Comparison of ENCODE assay signal across 1 cellular context in genomic region chr16:69311115-69311532, GRCh38.
A peak's percentile ranks its signal among the peaks of the same experiment; 100 is the strongest.
TF ChIP-seq lines count a peak whose summit lies in the region.

TSS of gene VPS4A (plus strand) at chr16:69311350. CDS start at chr16:69311512, 162 bp downstream.

TF ChIP-seq in HepG2, 621 proteins besides CTCF, POLR2A, EP300 and RAD21 (continued from another document and continues in another):
- TF ChIP-seq ZNF646 (CRISPR knock-in tag; IDR thresholded peaks at IDR 0.05) (no peak), ZBTB49 (CRISPR knock-in tag; IDR thresholded peaks at IDR 0.05; ENCODE audit: borderline replicate concordance) (no peak), NR2F1 (CRISPR knock-in tag; IDR thresholded peaks at IDR 0.05) (peak in 1 of 2 experiments; percentile 26; a peak in 1 of 4 replicates), ZNF839 (CRISPR knock-in tag; IDR thresholded peaks at IDR 0.05; ENCODE audit: borderline replicate concordance) (0 out of 2 replicates have a peak, but pooled peaks have one; percentile 19), ZNF292 (CRISPR knock-in tag; IDR thresholded peaks at IDR 0.05; ENCODE audit: borderline replicate concordance, low read depth) (no peak), BHLHE40 (IDR thresholded peaks at IDR 0.05; ENCODE audit: low read length) (peak; percentile 45; the same call in 1 of the 2 replicates), ZNF670 (CRISPR knock-in tag; IDR thresholded peaks at IDR 0.05; ENCODE audit: borderline replicate concordance) (peak; percentile 32; the same call in 1 of the 2 replicates), KLF12 (CRISPR knock-in tag; IDR thresholded peaks at IDR 0.05; ENCODE audit: borderline replicate concordance) (peak; percentile 45; the same call in 1 of the 2 replicates), SIX4 (CRISPR knock-in tag; IDR thresholded peaks at IDR 0.05) (peak; percentile 78), ATF2 (CRISPR knock-in tag; IDR thresholded peaks at IDR 0.05) (peak; percentile 54), ZFP37 (CRISPR knock-in tag; IDR thresholded peaks at IDR 0.05; ENCODE audit: borderline replicate concordance) (no peak), TCF7L2 (IDR thresholded peaks at IDR 0.05; ENCODE audit: low read depth, low read length) (no peak), ZNF142 (CRISPR knock-in tag; IDR thresholded peaks at IDR 0.05) (peak; percentile 72), CBX2 (IDR thresholded peaks at IDR 0.05; ENCODE audit: low read depth, low read length) (no peak), CBX2 (CRISPR knock-in tag; IDR thresholded peaks at IDR 0.05; ENCODE audit: low read depth) (peak; percentile 59; the same call in 1 of the 2 replicates), STAT5B (CRISPR knock-in tag; IDR thresholded peaks at IDR 0.05) (no peak), SMAD1 (CRISPR knock-in tag; IDR thresholded peaks at IDR 0.05; ENCODE audit: borderline replicate concordance, low read depth) (no peak), BRF2 (CRISPR knock-in tag; IDR thresholded peaks at IDR 0.05) (peak; percentile 95), ZSCAN21 (CRISPR knock-in tag; IDR thresholded peaks at IDR 0.05; ENCODE audit: borderline replicate concordance) (peak; percentile 89), HMGA1 (CRISPR knock-in tag; conservative IDR thresholded peaks at IDR 0.05) (no peak), ARID2 (CRISPR knock-in tag; IDR thresholded peaks at IDR 0.05; ENCODE audit: borderline replicate concordance) (no peak), ZSCAN20 (CRISPR knock-in tag; IDR thresholded peaks at IDR 0.05; ENCODE audit: borderline replicate concordance) (no peak), KLF6 (CRISPR knock-in tag; IDR thresholded peaks at IDR 0.05) (peak; percentile 40; the same call in 1 of the 2 replicates), GPN1 (CRISPR knock-in tag; IDR thresholded peaks at IDR 0.05; ENCODE audit: borderline replicate concordance) (no peak), HNRNPLL (IDR thresholded peaks at IDR 0.05; ENCODE audit: low read depth, low read length, poor library complexity, severe bottlenecking) (peak; percentile 89), ZBTB3 (CRISPR knock-in tag; IDR thresholded peaks at IDR 0.05; ENCODE audit: borderline replicate concordance, low read depth) (no peak), SP4 (CRISPR knock-in tag; IDR thresholded peaks at IDR 0.05) (peak; percentile 72), NFYB (CRISPR knock-in tag; IDR thresholded peaks at IDR 0.05) (no peak), ZNF546 (CRISPR knock-in tag; conservative IDR thresholded peaks at IDR 0.05) (peak; percentile 73; the same call in 1 of the 2 replicates), E2F2 (CRISPR knock-in tag; IDR thresholded peaks at IDR 0.05; ENCODE audit: borderline replicate concordance) (no peak), HNF4G (IDR thresholded peaks at IDR 0.05; ENCODE audit: borderline replicate concordance, low read depth, low read length) (no peak; the same call in 1 of the 2 replicates), HNF4G (CRISPR knock-in tag; IDR thresholded peaks at IDR 0.05; ENCODE audit: borderline replicate concordance, low read depth) (no peak), ZNF879 (CRISPR knock-in tag; IDR thresholded peaks at IDR 0.05) (no peak), ZNF709 (CRISPR knock-in tag; IDR thresholded peaks at IDR 0.05) (no peak), ZNF264 (CRISPR knock-in tag; IDR thresholded peaks at IDR 0.05) (no peak), ZMYM4 (CRISPR knock-in tag; IDR thresholded peaks at IDR 0.05) (peak; percentile 94), MAZ (IDR thresholded peaks at IDR 0.05; ENCODE audit: borderline replicate concordance, low read depth, low read length) (peak; percentile 59; the same call in 1 of the 2 replicates), MAZ (CRISPR knock-in tag; IDR thresholded peaks at IDR 0.05; ENCODE audit: low read depth) (peak; percentile 99), ZSCAN5A (CRISPR knock-in tag; IDR thresholded peaks at IDR 0.05; ENCODE audit: borderline replicate concordance) (no peak), ZNF674 (CRISPR knock-in tag; IDR thresholded peaks at IDR 0.05; ENCODE audit: low read depth) (0 out of 2 replicates have a peak, but pooled peaks have one; percentile 93), CAMTA2 (CRISPR knock-in tag; IDR thresholded peaks at IDR 0.05; ENCODE audit: borderline replicate concordance) (no peak)
